21 cellular contexts compared by ENCODE assay signal in the genomic region with DNA sequence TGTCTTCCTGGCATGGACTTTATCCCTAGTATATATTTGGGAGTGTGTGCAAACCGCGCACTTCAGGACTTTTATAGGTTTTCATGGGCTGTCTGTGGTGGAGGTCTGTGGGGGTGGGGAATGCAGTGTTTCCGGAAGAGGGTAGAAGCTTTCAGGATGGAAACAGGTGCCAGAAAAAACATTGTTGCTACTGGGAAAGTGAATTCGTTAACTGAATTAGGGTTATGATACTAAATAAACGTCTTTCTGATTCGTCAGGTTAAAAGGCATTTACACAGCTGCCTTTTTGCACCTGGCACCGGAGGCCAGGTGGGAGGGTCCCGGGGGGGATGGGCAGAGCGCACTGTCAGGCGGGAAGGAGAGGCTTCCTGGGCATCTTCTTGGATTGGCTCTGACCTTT.
DNase-seq lines count a peak whose midpoint lies in the region; ATAC-seq and TF ChIP-seq lines count a peak whose summit lies in the region.
"Had no signal": no experiment of that assay in that cellular context is flagged by ENCODE, and none has a peak within 500 bp of the region (broad histone marks: within the 10 kb centered on the region; RNA-seq: fewer than 3 reads in every experiment).

No MANE protein-coding gene starts in this region.

- DNase-seq in CD14-positive monocyte (ENCODE audit: low spot score) = no peak
- DNase-seq in NCI-H1105 (lab: John Stamatoyannopoulos, UW) = peak; percentile 64
- peak; percentile 84 for DNase-seq in NCI-H2196 treated with DMSO at 0.1 percent for 48 hours (lab: John Stamatoyannopoulos, UW; ENCODE audit: unreplicated experiment)
- DNase-seq in T-helper 17 cell = no peak
- no peak for DNase-seq in stimulated activated naive CD8-positive, alpha-beta T cell treated with anti-CD3 and anti-CD28 coated beads, Interleukin-15, Interleukin-2, amounts not matched to agents 100 U/mL and 50 U/mL, for 24 hours
- DNase-seq in stimulated activated naive CD4-positive, alpha-beta T cell treated with Interleukin-2 at 50 U/mL for 16 hours (lab: John Stamatoyannopoulos, UW) = no peak
- DNase-seq: activated effector memory CD4-positive, alpha-beta T cell treated with Interleukin-2 at 50 U/mL for 16 hours; amniotic stem cell; DMS79 treated with DMSO at 0.1 percent for 48 hours; left cardiac atrium; midbrain; NCI-H82; stimulated activated naive B cell treated with anti-CD40 and anti-IgM and Interleukin-4, amounts not matched to agents 10 μg/mL and 1 μg/mL and 100 μg/mL, for 72 hours; T-helper 9 cell; upper lobe of right lung had no signal

- H3K4me3 Mint-ChIP-seq in CD14-positive monocyte (no peak overlapping the region), T-helper 17 cell (no peak overlapping the region)
- H3K4me3 Mint-ChIP-seq: IgD-negative memory B cell; stimulated activated naive B cell treated with anti-CD40 and anti-IgM and Interleukin-4, amounts not matched to agents 10 μg/mL and 1 μg/mL and 100 μg/mL, for 72 hours had no signal

- H3K9me3 Mint-ChIP-seq in CD14-positive monocyte = peaks cover 0 to 3% (median 0%) of the 10 kb centered on the region in 7 donors

- ATAC-seq in T-helper 17 cell (no peak), GM18502 (IDR thresholded peaks at IDR 0.05; ENCODE audit: poor library complexity, unreplicated experiment) (no peak), HG03469 (IDR thresholded peaks at IDR 0.05; ENCODE audit: unreplicated experiment) (no peak)
- no peak for ATAC-seq in stimulated activated naive CD8-positive, alpha-beta T cell treated with anti-CD3 and anti-CD28 coated beads, Interleukin-15, Interleukin-2, amounts not matched to agents 100 U/mL and 50 U/mL, for 24 hours
- ATAC-seq: activated CD4-positive, CD25-positive, alpha-beta regulatory T cell treated with anti-CD3 and anti-CD28 coated beads, Interleukin-2, amount 50 U/mL, for 24 hours; left cardiac atrium; Panc1; stimulated activated naive B cell treated with anti-CD40 and anti-IgM and Interleukin-4, amounts not matched to agents 10 μg/mL and 1 μg/mL and 100 μg/mL, for 72 hours; upper lobe of right lung had no signal

- H3K27ac Mint-ChIP-seq in CD14-positive monocyte (peak overlapping the region in 4 of 7 donors; percentile 35 to 70 (median 40)), T-helper 17 cell (peak overlapping the region; percentile 87)
- H3K27ac Mint-ChIP-seq: IgD-negative memory B cell; stimulated activated naive B cell treated with anti-CD40 and anti-IgM and Interleukin-4, amounts not matched to agents 10 μg/mL and 1 μg/mL and 100 μg/mL, for 72 hours had no signal

- H3K9me3 ChIP-seq in T-helper 17 cell (ENCODE audit: control insufficient read depth, low read length, poor library complexity, severe bottlenecking) = no peaks in the 10 kb centered on the region
- H3K9me3 ChIP-seq: neutrophil, upper lobe of right lung had no signal

- peaks cover 41% of the 10 kb centered on the region for H3K4me1 Mint-ChIP-seq in CD14-positive monocyte
- peaks cover 57% of the 10 kb centered on the region for H3K4me1 Mint-ChIP-seq in T-helper 17 cell

- intact Hi-C loops in CD14-positive monocyte (cut with micrococcal nuclease) = loop anchor here in 1 of 2 donors (10.0 kb wide), 1 partner anchor 51 kb away; no protein-coding TSS in a partner anchor

- H3K27me3 Mint-ChIP-seq in CD14-positive monocyte (ENCODE audit: low read depth in 3 of 3) (no peaks in the 10 kb centered on the region), T-helper 17 cell (no peaks in the 10 kb centered on the region)
- H3K27me3 Mint-ChIP-seq: IgD-negative memory B cell; stimulated activated naive B cell treated with anti-CD40 and anti-IgM and Interleukin-4, amounts not matched to agents 10 μg/mL and 1 μg/mL and 100 μg/mL, for 72 hours had no signal

- H3K36me3 Mint-ChIP-seq in CD14-positive monocyte (peaks cover 34 to 67% of the 10 kb centered on the region in 2 donors), T-helper 17 cell (ENCODE audit: low read depth) (peaks cover 3% of the 10 kb centered on the region)

- TF ChIP-seq CTCF in CD14-positive monocyte (IDR thresholded peaks at IDR 0.05) = no peak

Comparison
In these comparisons a context has a peak if more than half of its experiments do, and no peak if none do; other contexts are left out.
1. DNase-seq: peak in NCI-H1105 (single experiment) and NCI-H2196 treated with DMSO at 0.1 percent for 48 hours (single experiment); none in CD14-positive monocyte (single experiment), T-helper 17 cell (0 of 3), stimulated activated naive CD8-positive, alpha-beta T cell treated with anti-CD3 and anti-CD28 coated beads, Interleukin-15, Interleukin-2, amounts not matched to agents 100 U/mL and 50 U/mL, for 24 hours (single experiment) and stimulated activated naive CD4-positive, alpha-beta T cell treated with Interleukin-2 at 50 U/mL for 16 hours (single experiment).